20 cellular contexts compared by ENCODE assay signal in the genomic region with DNA sequence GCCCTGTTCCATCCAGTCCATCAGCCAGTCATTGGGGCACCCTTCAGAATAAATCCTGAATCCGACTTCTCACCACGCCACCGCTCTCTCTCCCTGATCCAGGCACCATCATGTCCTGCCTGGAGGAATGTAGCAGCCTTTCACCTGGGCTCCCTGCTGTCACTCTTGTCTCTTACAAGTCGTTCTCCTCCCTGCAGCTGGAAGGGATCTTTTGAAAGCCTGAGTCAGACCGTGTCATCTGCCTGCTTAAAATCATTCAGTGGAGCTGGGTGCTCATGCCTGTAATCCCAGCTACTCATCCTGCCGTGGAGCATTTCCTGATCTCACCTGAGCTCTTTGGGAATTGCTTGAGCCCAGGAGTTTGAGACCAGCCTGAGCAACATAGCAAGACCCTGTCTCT. TPM values are rescaled to one million over a fixed set of nuclear protein-coding genes. Genes with fewer than 3 reads are reported as not detected.
"Had no signal": no experiment of that assay in that cellular context is flagged by ENCODE, and none has a peak within 500 bp of the region (broad histone marks: within the 10 kb centered on the region; RNA-seq: fewer than 3 reads in every experiment).

No MANE protein-coding gene starts in this region.

- H3K27me3 ChIP-seq: gastrocnemius medialis had no signal

- H3K27ac ChIP-seq: coronary artery, gastrocnemius medialis, heart left ventricle, left lung, skin epidermis, transverse colon had no signal

- H3K36me3 Mint-ChIP-seq: activated naive CD8-positive, alpha-beta T cell treated with anti-CD3 and anti-CD28 coated beads, Interleukin-2, amount 10 ng/mL, durations not matched to agents 7 days and 5 days; brain; natural killer cell treated with Interleukin-12 subunit alpha and Interleukin-12 subunit beta and Interleukin-15 and Interleukin-18, amount 100 ng/mL, for 72 hours had no signal

- ATAC-seq: gastrocnemius medialis; heart left ventricle; left lung; natural killer cell treated with Interleukin-12 subunit alpha and Interleukin-12 subunit beta and Interleukin-15 and Interleukin-18, amount 100 ng/mL, for 72 hours; stimulated activated naive CD8-positive, alpha-beta T cell treated with anti-CD3 and anti-CD28 coated beads, Interleukin-15, Interleukin-2, amounts not matched to agents 100 U/mL and 50 U/mL, for 24 hours had no signal

- DNase-seq: activated CD4-positive, alpha-beta T cell treated with anti-CD3 and anti-CD28 coated beads, Interleukin-2, amount 10 ng/mL, durations not matched to agents 7 days and 5 days; activated CD8-positive, alpha-beta memory T cell treated with anti-CD3 and anti-CD28 coated beads, Interleukin-2, amount 50 U/mL, for 48 hours; activated naive CD4-positive, alpha-beta T cell; activated naive CD8-positive, alpha-beta T cell treated with anti-CD3 and anti-CD28 coated beads, Interleukin-2, amount 10 ng/mL, durations not matched to agents 7 days and 5 days; effector CD4-positive, alpha-beta T cell; gastrocnemius medialis; heart left ventricle; left lung; mesenchymal stem cell; posterior cingulate gyrus; stimulated activated CD4-positive, alpha-beta T cell treated with anti-CD3 and anti-CD28 coated beads, Interleukin-4, amount 100 ng/mL, for 4 hours; stimulated activated CD8-positive, alpha-beta memory T cell treated with anti-CD3 and anti-CD28 coated beads, Interleukin-4, amount 100 ng/mL, for 48 hours; stimulated activated naive CD8-positive, alpha-beta T cell treated with anti-CD3 and anti-CD28 coated beads, Interleukin-15, Interleukin-2, amounts not matched to agents 100 U/mL and 50 U/mL, for 24 hours; transverse colon had no signal

- H3K4me3 ChIP-seq: coronary artery, gastrocnemius medialis, heart left ventricle, left lung, skin epidermis, transverse colon had no signal

- H3K4me1 Mint-ChIP-seq: activated CD4-positive, alpha-beta T cell treated with anti-CD3 and anti-CD28 coated beads, Interleukin-2, amount 10 ng/mL, durations not matched to agents 7 days and 5 days; activated naive CD8-positive, alpha-beta T cell treated with anti-CD3 and anti-CD28 coated beads, Interleukin-2, amount 10 ng/mL, durations not matched to agents 7 days and 5 days; central memory CD8-positive, alpha-beta T cell had no signal

- H3K9me3 ChIP-seq: gastrocnemius medialis, transverse colon had no signal

- H3K9me3 Mint-ChIP-seq: activated CD4-positive, alpha-beta T cell treated with anti-CD3 and anti-CD28 coated beads, Interleukin-2, amount 10 ng/mL, durations not matched to agents 7 days and 5 days; activated naive CD8-positive, alpha-beta T cell treated with anti-CD3 and anti-CD28 coated beads, Interleukin-2, amount 10 ng/mL, durations not matched to agents 7 days and 5 days; central memory CD8-positive, alpha-beta T cell; natural killer cell treated with Interleukin-12 subunit alpha and Interleukin-12 subunit beta and Interleukin-15 and Interleukin-18, amount 100 ng/mL, for 72 hours had no signal

- H3K36me3 ChIP-seq: gastrocnemius medialis, heart left ventricle, left lung, transverse colon had no signal

- H3K4me3 Mint-ChIP-seq: activated CD4-positive, alpha-beta T cell treated with anti-CD3 and anti-CD28 coated beads, Interleukin-2, amount 10 ng/mL, durations not matched to agents 7 days and 5 days; activated naive CD8-positive, alpha-beta T cell treated with anti-CD3 and anti-CD28 coated beads, Interleukin-2, amount 10 ng/mL, durations not matched to agents 7 days and 5 days; brain; central memory CD8-positive, alpha-beta T cell; natural killer cell treated with Interleukin-12 subunit alpha and Interleukin-12 subunit beta and Interleukin-15 and Interleukin-18, amount 100 ng/mL, for 72 hours had no signal

- H3K27me3 Mint-ChIP-seq: activated CD4-positive, alpha-beta T cell treated with anti-CD3 and anti-CD28 coated beads, Interleukin-2, amount 10 ng/mL, durations not matched to agents 7 days and 5 days; central memory CD8-positive, alpha-beta T cell had no signal

- H3K4me1 ChIP-seq: gastrocnemius medialis, heart left ventricle, left lung, transverse colon had no signal

- H3K27ac Mint-ChIP-seq: activated CD4-positive, alpha-beta T cell treated with anti-CD3 and anti-CD28 coated beads, Interleukin-2, amount 10 ng/mL, durations not matched to agents 7 days and 5 days; activated naive CD8-positive, alpha-beta T cell treated with anti-CD3 and anti-CD28 coated beads, Interleukin-2, amount 10 ng/mL, durations not matched to agents 7 days and 5 days; brain; natural killer cell treated with Interleukin-12 subunit alpha and Interleukin-12 subunit beta and Interleukin-15 and Interleukin-18, amount 100 ng/mL, for 72 hours had no signal

RNA-seq across cellular contexts. Expression of a gene that starts 19.2 kb away (rescaled TPM):
- total RNA-seq: activated CD4-positive, alpha-beta T cell treated with anti-CD3 and anti-CD28 coated beads, Interleukin-2, amount 10 ng/mL, durations not matched to agents 7 days and 5 days; activated naive CD8-positive, alpha-beta T cell treated with anti-CD3 and anti-CD28 coated beads, Interleukin-2, amount 10 ng/mL, durations not matched to agents 7 days and 5 days; gastrocnemius medialis; natural killer cell treated with Interleukin-12 subunit alpha and Interleukin-12 subunit beta and Interleukin-15 and Interleukin-18, amount 100 ng/mL, for 72 hours; T-helper 2 cell treated with Interferon-gamma antibody and Interleukin-4, amounts not matched to agents 100 ng/mL and 5 ng/mL, for 36 hours had no signal
